8 cellular contexts compared by ENCODE assay signal in genomic region chr1:11858968-11859871, GRCh38. TPM values are rescaled to one million over a fixed set of nuclear protein-coding genes. Genes with fewer than 3 reads are reported as not detected.
DNase-seq lines count a peak whose midpoint lies in the region; ATAC-seq and TF ChIP-seq lines count a peak whose summit lies in the region.

No MANE protein-coding gene starts in this region.

- H3K9me3 ChIP-seq in endocrine pancreas (ENCODE audit: control insufficient read depth, low read length), result no peaks in the 10 kb centered on the region

- H3K9ac ChIP-seq in endocrine pancreas (ENCODE audit: control insufficient read depth, insufficient read depth, low read length), result peak overlapping the region; percentile 57

- H3K4me1 ChIP-seq in endocrine pancreas (ENCODE audit: control insufficient read depth, insufficient read depth, low read length), result no peaks in the 10 kb centered on the region

- no peaks in the 10 kb centered on the region for H3K4me1 Mint-ChIP-seq in naive B cell

- peak overlapping the region in 1 of 6 donors; percentile 26 for H3K27ac Mint-ChIP-seq in naive B cell

- no peaks in the 10 kb centered on the region for H3K36me3 ChIP-seq in endocrine pancreas (ENCODE audit: control insufficient read depth, insufficient read depth, low read length)

- peaks cover 6% of the 10 kb centered on the region for H3K27me3 ChIP-seq in endocrine pancreas (ENCODE audit: control insufficient read depth, insufficient read depth, low read length)

- peaks cover 44 to 59% (median 47%) of the 10 kb centered on the region in 3 donors for H3K27me3 Mint-ChIP-seq in naive B cell

- H3K9me3 Mint-ChIP-seq in naive B cell, result peaks cover 0 to 4% (median 0%) of the 10 kb centered on the region in 7 donors

- H3K4me3 ChIP-seq in endocrine pancreas (ENCODE audit: control insufficient read depth, insufficient read depth, low read length), result no peak overlapping the region

- ATAC-seq in naive B cell (ENCODE audit: low read depth in 2 of 2) (peak; percentile 90 to 91), HG03378 (IDR thresholded peaks at IDR 0.05; ENCODE audit: unreplicated experiment) (no peak)
- peak; percentile 45 for ATAC-seq in stimulated activated naive CD8-positive, alpha-beta T cell treated with anti-CD3 and anti-CD28 coated beads, Interleukin-15, Interleukin-2, amounts not matched to agents 100 U/mL and 50 U/mL, for 24 hours

- H3K4me3 Mint-ChIP-seq in naive B cell, result peak overlapping the region in 1 of 8 donors; percentile 47

- no peaks in the 10 kb centered on the region for H3K36me3 Mint-ChIP-seq in naive B cell

- TF ChIP-seq CTCF in LNCAP (IDR thresholded peaks at IDR 0.05), result peak; percentile 24; the same call in 1 of the 2 replicates

- DNase-seq in CMK (ENCODE audit: low read depth) (peak; percentile 56), naive B cell (peak; percentile 67), NCI-H1092 treated with DMSO at 0.1 percent for 48 hours (lab: John Stamatoyannopoulos, UW) (no peak)
- peak; percentile 74 for DNase-seq in activated CD4-positive, alpha-beta T cell treated with anti-CD3 and anti-CD28 coated beads, Interleukin-2, amount 50 U/mL, for 1 hour
- DNase-seq in stimulated activated naive CD8-positive, alpha-beta T cell treated with anti-CD3 and anti-CD28 coated beads, Interleukin-15, Interleukin-2, amounts not matched to agents 100 U/mL and 50 U/mL, for 24 hours, result peak; percentile 77

RNA-seq across cellular contexts. Expression of gene NPPB, which starts 0.5 kb away (rescaled TPM):
- polyA plus RNA-seq in naive B cell (ENCODE audit: low read depth in 6 of 6), result not detected

RNA-seq across cellular contexts. Expression of gene NPPA, which starts 11.6 kb away (rescaled TPM):
- polyA plus RNA-seq in naive B cell (ENCODE audit: low read depth in 6 of 6), result not detected

RNA-seq across cellular contexts. Expression of gene CLCN6, which starts 53.2 kb away (rescaled TPM):
- polyA plus RNA-seq in naive B cell (ENCODE audit: low read depth in 6 of 6), result 10 to 100 TPM in 2 of 6 donors, 1 to 10 TPM in 4; 1.9 to 19.0 (median 9.1) TPM

RNA-seq across cellular contexts. Expression of gene MTHFR, which starts 53.5 kb away (rescaled TPM):
- polyA plus RNA-seq in naive B cell (ENCODE audit: low read depth in 6 of 6), result 10 to 100 TPM in 5 of 6 donors, 1 to 10 TPM in 1; 8.8 to 26.8 (median 18.9) TPM
